ENCODE assay signal across 20 cellular contexts in genomic region chr1:220363196-220363831, GRCh38.
A peak's percentile ranks its signal among the peaks of the same experiment; 100 is the strongest.
DNase-seq lines count a peak whose midpoint lies in the region; ATAC-seq and TF ChIP-seq lines count a peak whose summit lies in the region.
"Had no signal": no experiment of that assay in that cellular context is flagged by ENCODE, and none has a peak within 500 bp of the region (broad histone marks: within the 10 kb centered on the region; RNA-seq: fewer than 3 reads in every experiment).

No MANE protein-coding gene starts in this region.

- peaks cover 19% of the 10 kb centered on the region for H3K4me1 ChIP-seq in A673 (ENCODE audit: insufficient read depth, low read length, poor library complexity, severe bottlenecking)
- H3K4me1 ChIP-seq in GM23248 (ENCODE audit: insufficient read depth), result no peaks in the 10 kb centered on the region
- H3K4me1 ChIP-seq in upper lobe of left lung, result peaks cover 0 to 1% (median 0%) of the 10 kb centered on the region in 4 donors
- H3K4me1 ChIP-seq: ascending aorta had no signal

- no peak overlapping the region for H2AFZ ChIP-seq in GM23248

- TF ChIP-seq EP300 in upper lobe of left lung (IDR thresholded peaks at IDR 0.05), result no peak

- H3K36me3 ChIP-seq in A673 (ENCODE audit: insufficient read depth, low read length, poor library complexity, severe bottlenecking), result no peaks in the 10 kb centered on the region
- no peaks in the 10 kb centered on the region for H3K36me3 ChIP-seq in GM23248 (ENCODE audit: low read depth)
- H3K36me3 ChIP-seq in upper lobe of left lung, result no peaks in the 10 kb centered on the region
- H3K36me3 ChIP-seq: ascending aorta, esophagus squamous epithelium, ovary had no signal

- TF ChIP-seq POLR2A in upper lobe of left lung (IDR thresholded peaks at IDR 0.05), result no peak

- no peaks in the 10 kb centered on the region for H3K9me2 ChIP-seq in GM23248 (ENCODE audit: insufficient read depth)

- TF ChIP-seq CTCF in A673 (conservative IDR thresholded peaks at IDR 0.05; ENCODE audit: low read depth, low read length), result no peak
- TF ChIP-seq CTCF in upper lobe of left lung (IDR thresholded peaks at IDR 0.05), result no peak

- H3K9me3 ChIP-seq in A673 (ENCODE audit: low read depth, low read length, poor library complexity, severe bottlenecking) (no peaks in the 10 kb centered on the region), GM23248 (ENCODE audit: low read depth) (no peaks in the 10 kb centered on the region), upper lobe of left lung (no peaks in the 10 kb centered on the region)
- H3K9me3 ChIP-seq: ascending aorta, Caco-2, esophagus squamous epithelium, ovary had no signal

- ATAC-seq in upper lobe of left lung (ENCODE audit: low FRiP score in 2 of 2), result no peak
- ATAC-seq in activated CD4-positive, CD25-positive, alpha-beta regulatory T cell treated with anti-CD3 and anti-CD28 coated beads, Interleukin-2, amount 50 U/mL, for 24 hours, result no peak
- ATAC-seq: stimulated activated naive B cell treated with anti-CD40 and anti-IgM and Interleukin-4, amounts not matched to agents 10 μg/mL and 1 μg/mL and 100 μg/mL, for 72 hours had no signal

- H3K4me3 ChIP-seq in A673 (ENCODE audit: low read depth, low read length, poor library complexity, severe bottlenecking) (no peak overlapping the region), GM23248 (no peak overlapping the region), upper lobe of left lung (no peak overlapping the region)
- H3K4me3 ChIP-seq: ascending aorta, esophagus squamous epithelium, ovary had no signal

- H3K4me2 ChIP-seq in GM23248 (ENCODE audit: unreplicated experiment), result no peak overlapping the region

- H3F3A ChIP-seq in GM23248 (ENCODE audit: insufficient read depth), result no peaks in the 10 kb centered on the region

- BruUV-seq in A673 (replicated peaks; lab: Mats Ljungman, UMichigan), result no TSS peak

- POLR2A ChIA-PET in A673 (lab: Charles Lee; ENCODE audit: low non-redundant PET), result no interaction called here

- in situ Hi-C loops in GM23248 (cut with MboI), result no loop called here

- H3K27ac ChIP-seq in A673 (ENCODE audit: low read depth, low read length, poor library complexity, severe bottlenecking) (no peak overlapping the region), GM23248 (no peak overlapping the region), upper lobe of left lung (no peak overlapping the region)
- H3K27ac ChIP-seq: ascending aorta, esophagus squamous epithelium, ovary had no signal

- H3K79me2 ChIP-seq in GM23248 (ENCODE audit: insufficient read depth), result no peaks in the 10 kb centered on the region

- intact Hi-C loops in A673 (cut with micrococcal nuclease; ENCODE audit: unreplicated experiment), result loop anchor here (2.0 kb wide), 1 partner anchor 47 kb away; no protein-coding TSS in a partner anchor

- no peaks in the 10 kb centered on the region for H3K27me3 ChIP-seq in A673 (replicated peaks; ENCODE audit: insufficient read depth, low read depth, low read length, poor library complexity)
- no peaks in the 10 kb centered on the region for H3K27me3 ChIP-seq in GM23248 (replicated peaks; ENCODE audit: insufficient read depth)
- no peaks in the 10 kb centered on the region for H3K27me3 ChIP-seq in upper lobe of left lung
- H3K27me3 ChIP-seq: ascending aorta, esophagus squamous epithelium, ovary had no signal

- CTCF ChIA-PET in A673 (lab: Charles Lee), result no interaction called here

- WGBS in GM23248 (ENCODE audit: low coverage in 1 of 2, low lambda C conversion rate in 2 of 2, missing lambda C conversion rate in 2 of 2), 2 experiments, result 74 to 81% methylated on average over 5 of the region's 5 CpGs
- WGBS in upper lobe of left lung, 2 donors, result 65 to 72% methylated on average over 5 of the region's 5 CpGs

- H4K20me1 ChIP-seq in GM23248 (ENCODE audit: insufficient read depth), result no peaks in the 10 kb centered on the region

- no peak overlapping the region for H3K9ac ChIP-seq in GM23248

- DNase-seq in A673 (ENCODE audit: low spot score) (peak; percentile 81), GM23248 (peak; percentile 11), SK-N-DZ (ENCODE audit: low spot score) (peak; percentile 27), iPS-NIHi7 (ENCODE audit: extremely low spot score) (peak; percentile 34), upper lobe of left lung (no peak), iPS-NIHi11 (ENCODE audit: low spot score) (no peak)
- no peak for DNase-seq in stimulated activated CD4-positive, alpha-beta T cell treated with anti-CD3 and anti-CD28 coated beads, Interleukin-4, amount 100 ng/mL, for 24 hours
- DNase-seq: activated CD4-positive, alpha-beta T cell treated with anti-CD3 and anti-CD28 coated beads for 1 hour; activated gamma-delta T cell treated with Interleukin-2 at 50 U/mL for 16 hours; Caco-2; esophagus squamous epithelium; left cardiac atrium; NCI-H146; NCI-H526 treated with DMSO at 0.1 percent for 48 hours; ovary; RPMI8226; stimulated activated naive B cell treated with anti-CD40 and anti-IgM and Interleukin-4, amounts not matched to agents 10 μg/mL and 1 μg/mL and 100 μg/mL, for 72 hours; T-helper 2 cell had no signal

Comparison
In these comparisons a context has a peak if more than half of its experiments do, and no peak if none do; other contexts are left out.
1. DNase-seq: peak in A673 (single experiment), GM23248 (single experiment), SK-N-DZ (single experiment) and iPS-NIHi7 (single experiment); none in upper lobe of left lung (0 of 2), stimulated activated CD4-positive, alpha-beta T cell treated with anti-CD3 and anti-CD28 coated beads, Interleukin-4, amount 100 ng/mL, for 24 hours (single experiment) and iPS-NIHi11 (single experiment).